Comparison of ENCODE assay signal across 16 cellular contexts in genomic region chr4:38693531-38693930, GRCh38.
"Had no signal": no experiment of that assay in that cellular context is flagged by ENCODE, and none has a peak within 500 bp of the region (broad histone marks: within the 10 kb centered on the region; RNA-seq: fewer than 3 reads in every experiment).

No MANE protein-coding gene starts in this region.

- H3K27me3 Mint-ChIP-seq: stimulated activated naive CD8-positive, alpha-beta T cell treated with anti-CD3 and anti-CD28 coated beads, Interleukin-15, amount 100 ng/mL, for 72 hours had no signal

- H3K27ac Mint-ChIP-seq: mesothelial cell of epicardium had no signal

- H3K9me3 Mint-ChIP-seq: mesothelial cell of epicardium; stimulated activated naive CD8-positive, alpha-beta T cell treated with anti-CD3 and anti-CD28 coated beads, Interleukin-15, amount 100 ng/mL, for 72 hours had no signal

- H3K4me3 Mint-ChIP-seq: mesothelial cell of epicardium; stimulated activated naive CD8-positive, alpha-beta T cell treated with anti-CD3 and anti-CD28 coated beads, Interleukin-15, amount 100 ng/mL, for 72 hours had no signal

- H3K4me3 ChIP-seq: ascending aorta, coronary artery, gastrocnemius medialis, lung, testis had no signal

- H3K27me3 ChIP-seq: ascending aorta, gastrocnemius medialis, testis had no signal

- DNase-seq: activated CD4-positive, alpha-beta T cell treated with anti-CD3 and anti-CD28 coated beads, Interleukin-2, amount 50 U/mL, for 4 hours; activated CD4-positive, CD25-positive, alpha-beta regulatory T cell treated with anti-CD3 and anti-CD28 coated beads, Interleukin-2, amount 50 U/mL, for 72 hours; activated effector memory CD4-positive, alpha-beta T cell treated with Interleukin-2 at 50 U/mL for 16 hours; gastrocnemius medialis; head of caudate nucleus; occipital lobe; posterior cingulate gyrus; stimulated activated CD4-positive, alpha-beta T cell treated with anti-CD3 and anti-CD28 coated beads, Interleukin-12 subunit alpha, Interleukin-12 subunit beta, amount 100 ng/mL, for 4 hours; stimulated activated CD4-positive, alpha-beta T cell treated with anti-CD3 and anti-CD28 coated beads, Interleukin-1b, Interleukin-23, amount 100 ng/mL, for 48 hours; stimulated activated naive CD8-positive, alpha-beta T cell treated with anti-CD3 and anti-CD28 coated beads, Interleukin-15, amount 100 ng/mL, for 72 hours; testis had no signal

- H3K27ac ChIP-seq: ascending aorta, testis had no signal

- H3K9me3 ChIP-seq: ascending aorta, gastrocnemius medialis, testis had no signal

- ATAC-seq: esophagus mucosa; gastrocnemius medialis; stimulated activated naive CD8-positive, alpha-beta T cell treated with anti-CD3 and anti-CD28 coated beads, Interleukin-15, amount 100 ng/mL, for 72 hours had no signal
